In genomic region chr2:48527211-48527880, GRCh38 we compare ENCODE assay signal across 19 cellular contexts. TPM values are rescaled to one million over a fixed set of nuclear protein-coding genes. Genes with fewer than 3 reads are reported as not detected.
DNase-seq lines count a peak whose midpoint lies in the region; ATAC-seq and TF ChIP-seq lines count a peak whose summit lies in the region.
"Had no signal": no experiment of that assay in that cellular context is flagged by ENCODE, and none has a peak within 500 bp of the region (broad histone marks: within the 10 kb centered on the region; RNA-seq: fewer than 3 reads in every experiment).

No MANE protein-coding gene starts in this region.

- H3K9ac ChIP-seq in mesenchymal stem cell (ENCODE audit: low read length) = no peak overlapping the region
- no peak overlapping the region for H3K9ac ChIP-seq in smooth muscle cell (ENCODE audit: low read depth)

- no peak overlapping the region for H2BK15ac ChIP-seq in mesenchymal stem cell (ENCODE audit: low read depth, poor library complexity, severe bottlenecking)

- ATAC-seq in GM18511 (IDR thresholded peaks at IDR 0.05; ENCODE audit: unreplicated experiment) (no peak), Right ventricle myocardium superior (ENCODE audit: poor library complexity) (no peak)
- ATAC-seq: heart right ventricle, pancreas had no signal

- no peak overlapping the region for H3K4ac ChIP-seq in mesenchymal stem cell (ENCODE audit: low read depth in 1 of 2, low read length in 2 of 2)

- no peaks in the 10 kb centered on the region for H3K27me3 ChIP-seq in mesenchymal stem cell (ENCODE audit: control insufficient read depth in 1 of 2, insufficient read depth in 1 of 2, low read length in 2 of 2)
- no peaks in the 10 kb centered on the region for H3K27me3 ChIP-seq in smooth muscle cell (ENCODE audit: low read depth)
- H3K27me3 ChIP-seq: pancreas had no signal

- intact Hi-C loops in Right ventricle myocardium superior (cut with DNase I) = no loop called here

- no peak overlapping the region for H2BK5ac ChIP-seq in mesenchymal stem cell (ENCODE audit: low read depth, low read length, poor library complexity, severe bottlenecking)

- H3K4me3 ChIP-seq in mesenchymal stem cell (ENCODE audit: insufficient read depth in 1 of 2, low read depth in 1 of 2, low read length in 2 of 2) = no peak overlapping the region
- no peak overlapping the region for H3K4me3 ChIP-seq in smooth muscle cell
- H3K4me3 ChIP-seq: heart right ventricle, pancreas had no signal

- 50% methylated on average over 1 of the region's 2 CpGs for WGBS in mesenchymal stem cell
- 25% methylated on average over 2 of the region's 2 CpGs for WGBS in smooth muscle cell (ENCODE audit: low lambda C conversion rate)

- peaks cover 10% of the 10 kb centered on the region for H3K4me1 ChIP-seq in mesenchymal stem cell (ENCODE audit: control insufficient read depth, insufficient read depth, low read depth, low read length)
- H3K4me1 ChIP-seq in smooth muscle cell (ENCODE audit: low read depth) = peaks cover 28% of the 10 kb centered on the region
- H3K4me1 ChIP-seq: pancreas had no signal

- H2AFZ ChIP-seq in mesenchymal stem cell (ENCODE audit: low read depth, low read length) (no peak overlapping the region), smooth muscle cell (ENCODE audit: low read depth) (no peak overlapping the region)

- H2AK5ac ChIP-seq in mesenchymal stem cell (ENCODE audit: low read length, severe bottlenecking) = no peak overlapping the region

- TF ChIP-seq CTCF in smooth muscle cell (IDR thresholded peaks at IDR 0.05; ENCODE audit: borderline replicate concordance, insufficient read depth, poor library complexity, severe bottlenecking) = no peak

- H3K9me3 ChIP-seq in mesenchymal stem cell (ENCODE audit: control insufficient read depth, low read length) (no peaks in the 10 kb centered on the region), smooth muscle cell (replicated peaks; ENCODE audit: low read depth) (no peaks in the 10 kb centered on the region)
- H3K9me3 ChIP-seq: heart right ventricle, pancreas had no signal

- H3K36me3 ChIP-seq in mesenchymal stem cell (ENCODE audit: control insufficient read depth in 1 of 2, insufficient read depth in 2 of 2, low read depth in 1 of 2, low read length in 2 of 2) = peaks cover 2 to 4% of the 10 kb centered on the region in 2 experiments
- no peaks in the 10 kb centered on the region for H3K36me3 ChIP-seq in smooth muscle cell (ENCODE audit: low read depth)
- H3K36me3 ChIP-seq: pancreas had no signal

- H3K23ac ChIP-seq in mesenchymal stem cell (ENCODE audit: low read length in 2 of 2) = no peak overlapping the region

- peaks cover 6% of the 10 kb centered on the region for H3K79me2 ChIP-seq in smooth muscle cell (ENCODE audit: low read depth)

- H3K27ac ChIP-seq in mesenchymal stem cell (ENCODE audit: low read length, poor library complexity, severe bottlenecking) (no peak overlapping the region), smooth muscle cell (ENCODE audit: low read depth) (peak overlapping the region; percentile 65)
- H3K27ac ChIP-seq: pancreas had no signal

- peak overlapping the region in 1 of 2 experiments; percentile 1 for H3K18ac ChIP-seq in mesenchymal stem cell (ENCODE audit: low read depth in 1 of 2, low read length in 2 of 2)

- no peak for DNase-seq in HEK293T (ENCODE audit: extremely low spot score)
- DNase-seq in astrocyte of the hippocampus (ENCODE audit: low read depth, low spot score) = peak; percentile 35
- DNase-seq in mesenchymal stem cell = peak; percentile 68
- no peak for DNase-seq in smooth muscle cell (lab: John Stamatoyannopoulos, UW; ENCODE audit: unreplicated experiment)
- DNase-seq in NK-92 (lab: John Stamatoyannopoulos, UW; ENCODE audit: unreplicated experiment) = no peak
- no peak for DNase-seq in Right ventricle myocardium superior
- no peak for DNase-seq in DMS79 treated with DMSO at 0.1 percent for 48 hours (lab: John Stamatoyannopoulos, UW)
- DNase-seq: activated effector memory CD4-positive, alpha-beta T cell treated with Interleukin-2 at 50 U/mL for 16 hours; anterior cingulate cortex; GDM1; heart right ventricle; Kasumi-1; kidney; NCI-H1436; NCI-H446; pancreas; SHP77; stimulated activated naive CD4-positive, alpha-beta T cell treated with Interleukin-2 at 50 U/mL for 16 hours had no signal

- H3K79me1 ChIP-seq in mesenchymal stem cell (replicated peaks; ENCODE audit: low read length, poor library complexity, severe bottlenecking) = no peaks in the 10 kb centered on the region

- CTCF ChIA-PET in HEK293T (lab: Yijun Ruan, JAX) = interaction anchor here (1.2 kb wide), 1 partner anchor 61 kb away, joined by 4 read pairs; no protein-coding TSS in a partner anchor

- no peak overlapping the region for H2BK120ac ChIP-seq in mesenchymal stem cell (ENCODE audit: low read depth, low read length)

- no peak overlapping the region for H4K8ac ChIP-seq in mesenchymal stem cell (ENCODE audit: low read length)

- H3K4me2 ChIP-seq in mesenchymal stem cell (ENCODE audit: low read length, poor library complexity, severe bottlenecking) (peak overlapping the region; percentile 3), smooth muscle cell (peak overlapping the region; percentile 27)

- POLR2A ChIA-PET in HEK293T (lab: Yijun Ruan, JAX) = no interaction called here

- H3K14ac ChIP-seq in mesenchymal stem cell (ENCODE audit: low read length in 2 of 2) = no peak overlapping the region

- H4K20me1 ChIP-seq in smooth muscle cell (ENCODE audit: low read depth) = peaks cover 6% of the 10 kb centered on the region

- H3F3A ChIP-seq in smooth muscle cell (ENCODE audit: low read depth) = peaks cover 39% of the 10 kb centered on the region

- H4K91ac ChIP-seq in mesenchymal stem cell (ENCODE audit: low read length) = no peak overlapping the region

- peak overlapping the region in 1 of 2 experiments; percentile 54 for H2BK12ac ChIP-seq in mesenchymal stem cell (ENCODE audit: low read length in 2 of 2)

TF ChIP-seq in HEK293T, 16 proteins besides CTCF, POLR2A, EP300 and RAD21:
- TF ChIP-seq ELF4 (IDR thresholded peaks at IDR 0.05) (no peak), PKNOX1 (IDR thresholded peaks at IDR 0.05) (0 out of 2 replicates have a peak, but pooled peaks have one; percentile 28)

RNA-seq across cellular contexts. Expression of gene STON1, which starts 2.6 kb away (rescaled TPM):
- polyA plus RNA-seq in mesenchymal stem cell (2013, experiment 1 of 2) = 11.2 TPM
- polyA plus RNA-seq in mesenchymal stem cell (2013, experiment 2 of 2) = 11.4 TPM
- total RNA-seq in smooth muscle cell (56.6 and 60.3 TPM in 2 replicates), Right ventricle myocardium superior (8.1 TPM)
- 13.8 and 15.3 TPM in 2 replicates for polyA plus RNA-seq in smooth muscle cell

Comparison
In these comparisons a context has a peak if more than half of its experiments do, and no peak if none do; other contexts are left out.
1. DNase-seq: peak in astrocyte of the hippocampus (single experiment) and mesenchymal stem cell (single experiment); none in HEK293T (single experiment), smooth muscle cell (single experiment), NK-92 (single experiment), Right ventricle myocardium superior (single experiment) and DMS79 treated with DMSO at 0.1 percent for 48 hours (single experiment).